ENCODE assay signal across 2 cellular contexts in the genomic region with DNA sequence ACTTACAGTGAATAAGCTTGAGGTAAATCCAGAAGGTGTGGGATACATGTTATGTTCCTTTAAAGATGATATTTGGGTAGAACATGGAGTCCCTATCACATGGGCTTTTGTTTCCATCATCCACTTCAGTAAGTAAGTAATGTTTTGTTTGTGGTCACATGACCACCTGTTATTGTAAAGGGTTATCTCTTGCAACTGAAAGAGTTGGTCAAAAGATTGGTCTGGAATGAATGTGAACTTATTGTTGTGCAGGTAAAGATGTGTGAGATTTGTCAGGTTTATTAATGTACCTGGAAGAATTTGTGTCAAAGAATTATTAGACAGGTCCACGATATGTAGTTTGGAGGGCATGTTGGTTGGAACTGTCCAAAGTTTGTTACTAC.
TF ChIP-seq lines count a peak whose summit lies in the region.

No MANE protein-coding gene starts in this region.

TF ChIP-seq in A549, 52 proteins besides CTCF, POLR2A, EP300 and RAD21:
- TF ChIP-seq NFE2L2 (conservative IDR thresholded peaks at IDR 0.05; ENCODE audit: low read length) = no peak
- TF ChIP-seq, protein P1, sequence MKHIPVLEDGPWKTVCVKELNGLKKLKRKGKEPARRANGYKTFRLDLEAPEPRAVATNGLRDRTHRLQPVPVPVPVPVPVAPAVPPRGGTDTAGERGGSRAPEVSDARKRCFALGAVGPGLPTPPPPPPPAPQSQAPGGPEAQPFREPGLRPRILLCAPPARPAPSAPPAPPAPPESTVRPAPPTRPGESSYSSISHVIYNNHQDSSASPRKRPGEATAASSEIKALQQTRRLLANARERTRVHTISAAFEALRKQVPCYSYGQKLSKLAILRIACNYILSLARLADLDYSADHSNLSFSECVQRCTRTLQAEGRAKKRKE (CRISPR knock-in tag; IDR thresholded peaks at IDR 0.05; ENCODE audit: low read depth) = no peak
- TF ChIP-seq, protein P2, sequence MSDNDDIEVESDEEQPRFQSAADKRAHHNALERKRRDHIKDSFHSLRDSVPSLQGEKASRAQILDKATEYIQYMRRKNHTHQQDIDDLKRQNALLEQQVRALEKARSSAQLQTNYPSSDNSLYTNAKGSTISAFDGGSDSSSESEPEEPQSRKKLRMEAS (IDR thresholded peaks at IDR 0.05) = no peak
- no peak for TF ChIP-seq KDM1A (IDR thresholded peaks at IDR 0.05; ENCODE audit: low read depth)
- TF ChIP-seq, protein P3, sequence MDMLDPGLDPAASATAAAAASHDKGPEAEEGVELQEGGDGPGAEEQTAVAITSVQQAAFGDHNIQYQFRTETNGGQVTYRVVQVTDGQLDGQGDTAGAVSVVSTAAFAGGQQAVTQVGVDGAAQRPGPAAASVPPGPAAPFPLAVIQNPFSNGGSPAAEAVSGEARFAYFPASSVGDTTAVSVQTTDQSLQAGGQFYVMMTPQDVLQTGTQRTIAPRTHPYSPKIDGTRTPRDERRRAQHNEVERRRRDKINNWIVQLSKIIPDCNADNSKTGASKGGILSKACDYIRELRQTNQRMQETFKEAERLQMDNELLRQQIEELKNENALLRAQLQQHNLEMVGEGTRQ (IDR thresholded peaks at IDR 0.05) = peak; percentile 43; the same call in 1 of the 2 replicates
- TF ChIP-seq RNF2 (IDR thresholded peaks at IDR 0.05; ENCODE audit: borderline replicate concordance, low read depth) = no peak

TF ChIP-seq in GM12878, 131 proteins besides CTCF, POLR2A, EP300 and RAD21:
- TF ChIP-seq PML (IDR thresholded peaks at IDR 0.05; ENCODE audit: low read length) (no peak), RAD51 (IDR thresholded peaks at IDR 0.05) (peak; percentile 22; the same call in 1 of the 2 replicates), MEF2A (IDR thresholded peaks at IDR 0.05; ENCODE audit: insufficient read depth, low read depth, low read length) (no peak), LARP7 (IDR thresholded peaks at IDR 0.05) (no peak), ZNF384 (IDR thresholded peaks at IDR 0.05; ENCODE audit: borderline replicate concordance, low read depth, low read length) (no peak), ZNF24 (IDR thresholded peaks at IDR 0.05) (no peak), BACH1 (IDR thresholded peaks at IDR 0.05; ENCODE audit: borderline replicate concordance) (no peak)
TF ChIP-seq in GM12878: peak in this region for 1.
